Comparison of ENCODE assay signal across 6 cellular contexts in the genomic region with DNA sequence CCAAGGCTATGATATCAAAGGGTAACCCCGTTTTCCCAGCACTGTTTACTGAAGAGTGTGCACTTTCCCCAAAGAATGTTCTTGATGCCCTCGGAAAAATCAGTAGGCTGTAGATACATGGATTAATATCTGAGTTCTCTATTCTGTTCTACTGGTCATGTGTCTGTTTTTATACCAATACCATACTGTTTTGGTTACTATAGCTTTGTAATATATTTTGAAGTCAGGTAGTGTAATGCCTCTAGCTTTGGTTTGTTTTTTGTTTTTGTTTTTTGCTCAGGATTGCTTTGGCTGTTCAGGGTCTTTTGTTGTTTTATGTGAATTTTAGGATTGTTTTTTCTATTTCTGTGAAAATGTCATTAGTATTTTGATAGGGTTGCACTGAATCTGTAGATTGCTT.
"Had no signal": no experiment of that assay in that cellular context is flagged by ENCODE, and none has a peak within 500 bp of the region (broad histone marks: within the 10 kb centered on the region; RNA-seq: fewer than 3 reads in every experiment).

No MANE protein-coding gene starts in this region.

- H3K4me1 Mint-ChIP-seq: IgD-negative memory B cell had no signal

- H3K4me3 Mint-ChIP-seq: GM23338, H9, HFFc6 had no signal

- H3K36me3 Mint-ChIP-seq: IgD-negative memory B cell had no signal

- H3K4me2 ChIP-seq: GM23338 had no signal

- H3K27ac Mint-ChIP-seq: GM23338, H9, HFFc6 had no signal

- H3K4me3 ChIP-seq: GM23338 had no signal

- ATAC-seq: GM23338 had no signal

- DNase-seq: H9, HCEC 1CT, HFFc6, KG1 had no signal

- H2AFZ ChIP-seq: GM23338 had no signal
